Comparison of ENCODE assay signal across 18 cellular contexts in genomic region chr3:49780080-49780967, GRCh38. TPM values are rescaled to one million over a fixed set of nuclear protein-coding genes. Genes with fewer than 3 reads are reported as not detected.
DNase-seq lines count a peak whose midpoint lies in the region; ATAC-seq and TF ChIP-seq lines count a peak whose summit lies in the region.
"Had no signal": no experiment of that assay in that cellular context is flagged by ENCODE, and none has a peak within 500 bp of the region (broad histone marks: within the 10 kb centered on the region; RNA-seq: fewer than 3 reads in every experiment).

No MANE protein-coding gene starts in this region.

- peak overlapping the region; percentile 63 for H3K4me2 ChIP-seq in Loucy (ENCODE audit: low read depth, low read length, poor library complexity, severe bottlenecking)
- H3K4me2 ChIP-seq in neuronal stem cell (ENCODE audit: insufficient read depth, low read length, poor library complexity, severe bottlenecking) = peak overlapping the region; percentile 13

- peaks cover 7% of the 10 kb centered on the region for H3K79me1 ChIP-seq in neuronal stem cell (ENCODE audit: low read depth, low read length)

- H2BK5ac ChIP-seq in neuronal stem cell (ENCODE audit: low read length) = no peak overlapping the region

- H3K27ac ChIP-seq in CD4-positive, CD25-positive, alpha-beta regulatory T cell (ENCODE audit: insufficient read depth, low read length, poor library complexity, severe bottlenecking) = no peak overlapping the region
- no peak overlapping the region for H3K27ac ChIP-seq in neuronal stem cell (replicated peaks; ENCODE audit: low read length)
- H3K27ac ChIP-seq: esophagus squamous epithelium had no signal

- H4K8ac ChIP-seq in neuronal stem cell (ENCODE audit: low read depth, low read length) = no peak overlapping the region

- H3K14ac ChIP-seq in neuronal stem cell (ENCODE audit: low read length) = no peak overlapping the region

- peak overlapping the region; percentile 3 for H3K4me3 ChIP-seq in CD4-positive, CD25-positive, alpha-beta regulatory T cell (ENCODE audit: low read depth, low read length)
- H3K4me3 ChIP-seq in Loucy (ENCODE audit: low read length, poor library complexity, severe bottlenecking) = peak overlapping the region; percentile 50
- H3K4me3 ChIP-seq in fibroblast of villous mesenchyme (ENCODE audit: low read depth, low read length) = no peak overlapping the region
- no peak overlapping the region for H3K4me3 ChIP-seq in neuronal stem cell (ENCODE audit: low read length in 2 of 2)
- H3K4me3 ChIP-seq: esophagus squamous epithelium had no signal

- no peaks in the 10 kb centered on the region for H3K27me3 ChIP-seq in CD4-positive, CD25-positive, alpha-beta regulatory T cell (ENCODE audit: control insufficient read depth, insufficient read depth, low read length)
- H3K27me3 ChIP-seq in Loucy (ENCODE audit: insufficient read depth, low read length, poor library complexity, severe bottlenecking) = no peaks in the 10 kb centered on the region
- no peaks in the 10 kb centered on the region for H3K27me3 ChIP-seq in neuronal stem cell (ENCODE audit: control insufficient read depth in 3 of 3, insufficient read depth in 3 of 3, low read depth in 1 of 3, low read length in 3 of 3)
- H3K27me3 ChIP-seq: esophagus squamous epithelium had no signal

- H3K36me3 ChIP-seq in CD4-positive, CD25-positive, alpha-beta regulatory T cell (ENCODE audit: control insufficient read depth, insufficient read depth, low read length) = peaks cover 32% of the 10 kb centered on the region
- H3K36me3 ChIP-seq in Loucy (ENCODE audit: insufficient read depth, low read length) = no peaks in the 10 kb centered on the region
- peaks cover 14 to 78% of the 10 kb centered on the region in 2 donors for H3K36me3 ChIP-seq in neuronal stem cell (replicated peaks in 1 of 2; ENCODE audit: control insufficient read depth in 2 of 2, insufficient read depth in 2 of 2, low read length in 2 of 2)

- no peak overlapping the region for H3K4ac ChIP-seq in neuronal stem cell (ENCODE audit: low read length)

- H3F3A ChIP-seq in Loucy (ENCODE audit: low read depth) = no peaks in the 10 kb centered on the region

- peaks cover 38% of the 10 kb centered on the region for H3K4me1 ChIP-seq in CD4-positive, CD25-positive, alpha-beta regulatory T cell (ENCODE audit: control insufficient read depth, insufficient read depth, low read length, poor library complexity, severe bottlenecking)
- peaks cover 33% of the 10 kb centered on the region for H3K4me1 ChIP-seq in Loucy (ENCODE audit: insufficient read depth, low read length, poor library complexity, severe bottlenecking)
- peaks cover 0 to 6% of the 10 kb centered on the region in 2 donors for H3K4me1 ChIP-seq in neuronal stem cell (ENCODE audit: control insufficient read depth in 2 of 2, insufficient read depth in 1 of 2, low read depth in 1 of 2, low read length in 2 of 2)

- H2AK5ac ChIP-seq in neuronal stem cell (ENCODE audit: low read depth, low read length) = no peak overlapping the region

- H3K4me1 Mint-ChIP-seq in CD4-positive, CD25-positive, alpha-beta regulatory T cell = peaks cover 6 to 68% (median 40%) of the 10 kb centered on the region in 4 donors

- no peak for DNase-seq in CD4-positive, CD25-positive, alpha-beta regulatory T cell
- DNase-seq in fibroblast of villous mesenchyme (ENCODE audit: low read depth) = peak; percentile 30
- no peak for DNase-seq in neuronal stem cell (ENCODE audit: low spot score)
- DNase-seq in stimulated activated naive CD4-positive, alpha-beta T cell treated with Interleukin-2 at 50 U/mL for 16 hours (lab: John Stamatoyannopoulos, UW) = no peak
- no peak for DNase-seq in islet precursor cell
- DNase-seq: activated CD4-positive, alpha-beta T cell treated with anti-CD3 and anti-CD28 coated beads for 36 hours; central memory CD4-positive, alpha-beta T cell; esophagus squamous epithelium; GOT3; NCI-H1436 treated with DMSO at 0.1 percent for 48 hours; NCI-H524; stimulated activated CD4-positive, alpha-beta T cell treated with anti-CD3 and anti-CD28 coated beads, Interleukin-2, amount 100 ng/mL, for 24 hours had no signal

- H2BK120ac ChIP-seq in neuronal stem cell (ENCODE audit: low read depth, low read length) = no peak overlapping the region

- H3K9ac ChIP-seq in Loucy (ENCODE audit: low read depth, low read length, poor library complexity, severe bottlenecking) (peak overlapping the region; percentile 38), neuronal stem cell (ENCODE audit: low read depth, low read length, poor library complexity) (no peak overlapping the region)

- peaks cover 20% of the 10 kb centered on the region for H3K36me3 Mint-ChIP-seq in CD4-positive, CD25-positive, alpha-beta regulatory T cell

- no peak overlapping the region for H2BK12ac ChIP-seq in neuronal stem cell (ENCODE audit: low read length)

- H3K4me3 Mint-ChIP-seq in CD4-positive, CD25-positive, alpha-beta regulatory T cell = peak overlapping the region; percentile 11 to 74 (median 50)
- H3K4me3 Mint-ChIP-seq: activated CD4-positive, alpha-beta T cell treated with anti-CD3 and anti-CD28 coated beads for 36 hours had no signal

- no peaks in the 10 kb centered on the region for H3K9me3 Mint-ChIP-seq in CD4-positive, CD25-positive, alpha-beta regulatory T cell

- H3K27ac Mint-ChIP-seq in CD4-positive, CD25-positive, alpha-beta regulatory T cell = peak overlapping the region; percentile 62 to 78 (median 64)
- H3K27ac Mint-ChIP-seq: activated CD4-positive, alpha-beta T cell treated with anti-CD3 and anti-CD28 coated beads for 36 hours had no signal

- H3K9me3 ChIP-seq in CD4-positive, CD25-positive, alpha-beta regulatory T cell (ENCODE audit: control insufficient read depth in 2 of 2, low read length in 2 of 2) = no peaks in the 10 kb centered on the region
- no peaks in the 10 kb centered on the region for H3K9me3 ChIP-seq in Loucy (ENCODE audit: insufficient read depth, low read depth, low read length)
- peaks cover 0 to 5% of the 10 kb centered on the region in 2 donors for H3K9me3 ChIP-seq in neuronal stem cell (replicated peaks in 1 of 2; ENCODE audit: control insufficient read depth in 2 of 2, insufficient read depth in 1 of 2, low read depth in 1 of 2, low read length in 2 of 2)
- H3K9me3 ChIP-seq: esophagus squamous epithelium had no signal

- whole genome bisulfite sequencing in neuronal stem cell (ENCODE audit: extremely low coverage in 2 of 2, insufficient read length in 2 of 2, insufficient replicate concordance in 1 of 2), 2 donors = 100% methylated on average over 2 of the region's 4 CpGs; no CpG with 5 or more reads in 1 of the 2 donors

- H4K91ac ChIP-seq in neuronal stem cell (ENCODE audit: low read depth, low read length, poor library complexity) = no peak overlapping the region

- H3K23ac ChIP-seq in neuronal stem cell (ENCODE audit: low read depth, low read length, poor library complexity) = no peak overlapping the region

- H2AFZ ChIP-seq in Loucy (ENCODE audit: low read length) = no peak overlapping the region
- H2AFZ ChIP-seq in neuronal stem cell (ENCODE audit: low read length) = no peak overlapping the region

- H3K9me2 ChIP-seq in Loucy (replicated peaks; ENCODE audit: low read depth, low read length) = no peaks in the 10 kb centered on the region

- TF ChIP-seq CTCF in Loucy (conservative IDR thresholded peaks at IDR 0.05; ENCODE audit: low read length) (no peak), fibroblast of villous mesenchyme (IDR thresholded peaks at IDR 0.05; ENCODE audit: insufficient read depth, low read depth, low read length) (no peak)

- no peak overlapping the region for H3K18ac ChIP-seq in neuronal stem cell (ENCODE audit: low read length)

- ATAC-seq in CD4-positive, CD25-positive, alpha-beta regulatory T cell (ENCODE audit: low read depth in 2 of 2) = no peak
- ATAC-seq in GM19023 (IDR thresholded peaks at IDR 0.05; ENCODE audit: unreplicated experiment) (no peak), GM21526 (IDR thresholded peaks at IDR 0.05; ENCODE audit: low FRiP score, unreplicated experiment) (no peak)
- ATAC-seq: activated CD4-positive, alpha-beta T cell treated with anti-CD3 and anti-CD28 coated beads for 36 hours; Panc1 had no signal

- no peaks in the 10 kb centered on the region for H4K20me1 ChIP-seq in Loucy (ENCODE audit: insufficient read depth, low read length, poor library complexity, severe bottlenecking)

- H3K27me3 Mint-ChIP-seq in CD4-positive, CD25-positive, alpha-beta regulatory T cell = no peaks in the 10 kb centered on the region
- H3K27me3 Mint-ChIP-seq: activated CD4-positive, alpha-beta T cell treated with anti-CD3 and anti-CD28 coated beads for 36 hours had no signal

- peaks cover 75% of the 10 kb centered on the region for H3K79me2 ChIP-seq in Loucy (ENCODE audit: insufficient read depth, low read length)

- H2BK15ac ChIP-seq in neuronal stem cell (ENCODE audit: low read length) = no peak overlapping the region

RNA-seq across cellular contexts. Expression of gene IP6K1, which starts 6.0 kb away (rescaled TPM):
- total RNA-seq in CD4-positive, CD25-positive, alpha-beta regulatory T cell = 61.5 TPM
- polyA plus RNA-seq in CD4-positive, CD25-positive, alpha-beta regulatory T cell = 10 to 100 TPM; 31.6 to 39.6 (median 32.2) TPM
- total RNA-seq in fibroblast of villous mesenchyme = 45.1 and 47.9 TPM in 2 replicates
- 20.7 TPM for polyA plus RNA-seq in neuronal stem cell (2013, experiment 1 of 2)
- polyA plus RNA-seq in neuronal stem cell (2013, experiment 2 of 2) = 19.6 TPM

RNA-seq across cellular contexts. Expression of gene CDHR4, which starts 19.3 kb away (rescaled TPM):
- total RNA-seq in CD4-positive, CD25-positive, alpha-beta regulatory T cell = 0.32 TPM
- polyA plus RNA-seq in CD4-positive, CD25-positive, alpha-beta regulatory T cell = not detected
- not detected in 2 replicates for total RNA-seq in fibroblast of villous mesenchyme
- polyA plus RNA-seq in neuronal stem cell (2013, experiment 1 of 2) = 0.13 TPM
- polyA plus RNA-seq in neuronal stem cell (2013, experiment 2 of 2) = 0.06 TPM
- total RNA-seq: Daoy, esophagus squamous epithelium, liver had no signal
- polyA plus RNA-seq: liver had no signal

RNA-seq across cellular contexts. Expression of gene INKA1, which starts 22.7 kb away (rescaled TPM):
- 1.2 TPM for total RNA-seq in CD4-positive, CD25-positive, alpha-beta regulatory T cell
- 1 to 10 TPM in 1 of 4 donors, under 1 TPM in 3; 0.62 to 1.0 (median 0.82) TPM for polyA plus RNA-seq in CD4-positive, CD25-positive, alpha-beta regulatory T cell
- total RNA-seq in fibroblast of villous mesenchyme = 4.7 and 11.0 TPM in 2 replicates
- polyA plus RNA-seq in neuronal stem cell (2013, experiment 1 of 2) = 0.56 TPM
- polyA plus RNA-seq in neuronal stem cell (2013, experiment 2 of 2) = 0.42 TPM
- total RNA-seq: Daoy had no signal

RNA-seq across cellular contexts. Expression of gene UBA7, which starts 33.4 kb away (rescaled TPM):
- total RNA-seq in CD4-positive, CD25-positive, alpha-beta regulatory T cell = 201 TPM
- 10 to 100 TPM; 30.6 to 41.8 (median 37.4) TPM for polyA plus RNA-seq in CD4-positive, CD25-positive, alpha-beta regulatory T cell
- total RNA-seq in fibroblast of villous mesenchyme = 44.0 and 48.0 TPM in 2 replicates
- 4.4 TPM for polyA plus RNA-seq in neuronal stem cell (2013, experiment 1 of 2)
- polyA plus RNA-seq in neuronal stem cell (2013, experiment 2 of 2) = 3.2 TPM

RNA-seq across cellular contexts. Expression of gene GMPPB, which starts 56.6 kb away (rescaled TPM):
- 32.1 TPM for total RNA-seq in CD4-positive, CD25-positive, alpha-beta regulatory T cell
- 10 to 100 TPM; 14.7 to 29.7 (median 16.9) TPM for polyA plus RNA-seq in CD4-positive, CD25-positive, alpha-beta regulatory T cell
- 30.2 and 31.6 TPM in 2 replicates for total RNA-seq in fibroblast of villous mesenchyme
- 7.4 TPM for polyA plus RNA-seq in neuronal stem cell (2013, experiment 1 of 2)
- polyA plus RNA-seq in neuronal stem cell (2013, experiment 2 of 2) = 7.4 TPM

Comparison
In these comparisons a context has a peak if more than half of its experiments do, and no peak if none do; other contexts are left out.
1. H3K4me3 ChIP-seq: peak in CD4-positive, CD25-positive, alpha-beta regulatory T cell (single experiment) and Loucy (single experiment); none in fibroblast of villous mesenchyme (single experiment) and neuronal stem cell (0 of 2).